ENCODE assay signal across 9 cellular contexts in the genomic region with DNA sequence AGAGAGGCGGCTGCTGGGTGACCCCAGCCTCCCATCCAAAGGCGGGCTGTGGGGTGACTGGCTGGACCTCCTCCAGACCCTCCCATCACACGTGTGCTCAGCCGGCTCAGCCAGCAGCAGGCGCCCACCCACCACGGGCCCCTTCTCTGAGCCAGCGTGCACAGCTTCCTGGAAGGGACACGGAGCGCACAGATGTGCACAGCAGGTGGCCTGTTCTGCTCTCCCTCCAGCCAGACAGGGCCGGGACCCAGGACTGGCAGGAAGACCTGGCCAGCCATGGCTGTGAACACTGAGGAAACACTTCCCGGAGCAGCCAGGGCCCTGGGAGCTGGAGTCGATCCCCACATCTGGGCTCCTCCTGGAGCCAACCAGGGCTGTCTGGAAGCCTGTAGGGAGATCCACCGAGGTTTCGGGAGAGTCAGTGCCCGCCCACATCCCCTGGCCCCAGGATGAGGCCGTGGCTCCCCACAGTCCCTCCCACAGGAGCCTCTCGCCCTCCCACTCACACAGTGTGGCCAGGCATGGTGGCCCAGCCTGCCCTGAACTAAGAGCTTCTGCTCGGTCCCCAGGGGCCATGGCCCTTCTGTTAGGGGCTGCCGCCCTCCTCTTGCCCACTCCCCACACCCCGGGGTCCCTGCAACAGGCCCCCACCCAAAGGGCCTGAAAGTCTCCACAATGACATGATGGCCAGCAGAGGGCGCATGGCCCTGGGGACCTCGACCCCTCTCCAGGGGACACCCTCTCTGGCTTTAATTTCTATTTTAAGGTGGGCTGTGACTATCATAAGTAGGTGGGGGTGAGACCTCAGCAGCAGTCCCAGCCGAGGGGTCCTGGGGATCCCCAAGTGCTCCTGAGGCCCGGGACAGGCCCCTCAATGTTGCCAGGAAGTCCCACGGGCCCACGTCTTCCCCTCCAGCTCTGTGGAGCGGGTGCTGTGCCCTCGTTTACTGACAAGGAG.
A peak's percentile ranks its signal among the peaks of the same experiment; 100 is the strongest.
DNase-seq lines count a peak whose midpoint lies in the region; ATAC-seq and TF ChIP-seq lines count a peak whose summit lies in the region.
"Had no signal": no experiment of that assay in that cellular context is flagged by ENCODE, and none has a peak within 500 bp of the region (broad histone marks: within the 10 kb centered on the region; RNA-seq: fewer than 3 reads in every experiment).

No MANE protein-coding gene starts in this region.

- H3K79me2 ChIP-seq in PC-3 (ENCODE audit: low read length) = no peaks in the 10 kb centered on the region

- CTCF ChIA-PET in PC-3 (lab: Charles Lee) = no interaction called here

- no TSS peak for BruUV-seq in PC-3 (replicated peaks; lab: Mats Ljungman, UMichigan)

- H3K36me3 ChIP-seq in PC-3 (ENCODE audit: low read depth, low read length) = no peaks in the 10 kb centered on the region

- peaks cover 32% of the 10 kb centered on the region for H3K4me1 ChIP-seq in PC-3 (ENCODE audit: insufficient read depth, low read length)

- peaks cover 2% of the 10 kb centered on the region for H3F3A ChIP-seq in PC-3 (ENCODE audit: low read length, unreplicated experiment)

- DNase-seq in PC-3 (peak; percentile 37), fibroblast of mammary gland (ENCODE audit: low read depth) (no peak), retinal pigment epithelial cell (ENCODE audit: low read depth) (no peak), EL (no peak)
- no peak for DNase-seq in NK-92 treated with Interleukin-12 subunit alpha and Interleukin-12 subunit beta, amount 100 ng/mL, for 24 hours (lab: John Stamatoyannopoulos, UW)
- DNase-seq: NCI-H226 had no signal

- H3K9ac ChIP-seq in PC-3 (ENCODE audit: low read length) = no peak overlapping the region

- intact Hi-C loops in PC-3 (cut with micrococcal nuclease) = loop anchor here (10.0 kb wide), 1 partner anchor 105 kb away; no protein-coding TSS in a partner anchor

- H3K27me3 ChIP-seq in PC-3 (ENCODE audit: low read length) = no peaks in the 10 kb centered on the region

- ATAC-seq in PC-3 (no peak), HG03196 (IDR thresholded peaks at IDR 0.05; ENCODE audit: unreplicated experiment) (no peak), GM18861 (IDR thresholded peaks at IDR 0.05; ENCODE audit: unreplicated experiment) (no peak)

- TF ChIP-seq CTCF in GM12872 (IDR thresholded peaks at IDR 0.05; ENCODE audit: insufficient read depth, low read depth, low read length) (peak; percentile 68), PC-3 (conservative IDR thresholded peaks at IDR 0.05; ENCODE audit: low read depth, low read length) (peak; percentile 99), fibroblast of mammary gland (conservative IDR thresholded peaks at IDR 0.05; ENCODE audit: control insufficient read depth, insufficient read depth, low read depth, low read length) (peak; percentile 42), retinal pigment epithelial cell (conservative IDR thresholded peaks at IDR 0.05; ENCODE audit: low read depth, low read length) (peak; percentile 67)

- no peak overlapping the region for H3K4me2 ChIP-seq in PC-3 (ENCODE audit: low read length)

- no peaks in the 10 kb centered on the region for H3K9me3 ChIP-seq in PC-3 (ENCODE audit: low read length)

- H3K4me3 ChIP-seq in PC-3 (ENCODE audit: low read length) (no peak overlapping the region), fibroblast of mammary gland (ENCODE audit: control insufficient read depth, low read depth, low read length) (no peak overlapping the region), retinal pigment epithelial cell (ENCODE audit: low read length) (no peak overlapping the region)

- no peaks in the 10 kb centered on the region for H4K20me1 ChIP-seq in PC-3 (ENCODE audit: low read length)

- no peak overlapping the region for H3K27ac ChIP-seq in PC-3 (ENCODE audit: low read length)

- H3K9me2 ChIP-seq in PC-3 (replicated peaks; ENCODE audit: low read length) = no peaks in the 10 kb centered on the region

- POLR2A ChIA-PET in PC-3 (lab: Charles Lee; ENCODE audit: unreplicated experiment) = no interaction called here

- H2AFZ ChIP-seq in PC-3 (ENCODE audit: low read length) = no peak overlapping the region

Comparison
In these comparisons a context has a peak if more than half of its experiments do, and no peak if none do; other contexts are left out.
1. CTCF ChIP-seq: peak in every context shown above with its lines; median percentile 99 in PC-3; 68 in GM12872; 67 in retinal pigment epithelial cell; 42 in fibroblast of mammary gland.